In the genomic region with DNA sequence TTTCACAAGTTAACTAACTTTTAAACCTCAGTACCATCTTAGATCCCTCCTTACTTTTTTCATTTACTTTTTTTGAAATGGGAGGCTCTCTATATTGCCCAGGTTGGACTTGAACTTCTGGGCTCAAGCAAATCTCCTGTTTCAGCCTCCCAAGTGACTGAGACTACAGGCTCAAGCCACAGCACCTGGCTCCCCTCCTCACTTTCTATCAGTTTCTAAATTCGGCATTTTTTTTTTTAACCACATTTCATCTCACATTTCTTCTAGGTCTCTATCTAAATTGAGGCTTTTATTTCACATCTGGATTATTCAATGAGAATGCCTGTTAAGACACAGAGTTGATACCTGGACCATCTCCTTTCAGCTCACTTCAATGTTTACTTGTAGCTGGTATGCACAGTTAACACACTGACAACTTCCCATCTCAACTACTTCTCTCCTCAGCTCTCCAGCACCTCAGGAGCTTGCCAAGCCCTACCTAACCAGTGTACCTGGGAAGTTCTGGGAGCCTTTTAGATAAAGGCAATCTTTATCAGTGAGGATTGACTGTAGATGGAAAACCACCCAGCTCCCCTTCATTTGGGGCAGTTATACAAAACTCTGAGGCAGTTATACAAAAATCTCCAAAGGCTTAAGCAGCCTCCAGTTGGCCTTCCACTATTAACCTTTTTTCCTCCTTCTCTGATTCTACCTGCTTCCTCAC, we compare ENCODE assay signal across 15 cellular contexts. TPM values are rescaled to one million over a fixed set of nuclear protein-coding genes. Genes with fewer than 3 reads are reported as not detected.
DNase-seq lines count a peak whose midpoint lies in the region; ATAC-seq, FAIRE-seq and TF ChIP-seq lines count a peak whose summit lies in the region.
"Had no signal": no experiment of that assay in that cellular context is flagged by ENCODE, and none has a peak within 500 bp of the region (broad histone marks: within the 10 kb centered on the region; RNA-seq: fewer than 3 reads in every experiment).

No MANE protein-coding gene starts in this region.

- FAIRE-seq in GM12891 (lab: Jason Lieb, UNC), result peak; percentile 51
- FAIRE-seq: endometrium, keratinocyte had no signal

- no peak for TF ChIP-seq POLR2A in GM12891 (IDR thresholded peaks at IDR 0.05; ENCODE audit: low read depth, low read length)

- H3K36me3 Mint-ChIP-seq in T-helper 17 cell (ENCODE audit: low read depth), result peaks cover 2% of the 10 kb centered on the region

- H4K20me1 ChIP-seq in BLaER1, result peaks cover 81% of the 10 kb centered on the region
- H4K20me1 ChIP-seq in hepatocyte (ENCODE audit: insufficient read depth, poor library complexity, severe bottlenecking), result peaks cover 59% of the 10 kb centered on the region

- peaks cover 35% of the 10 kb centered on the region for H3K4me1 Mint-ChIP-seq in T-helper 17 cell

- peak overlapping the region; percentile 69 for H3K4me3 Mint-ChIP-seq in T-helper 17 cell

- H3K4me2 ChIP-seq in BLaER1 (peak overlapping the region; percentile 85), hepatocyte (peak overlapping the region; percentile 70)

- H3K4me1 ChIP-seq in BLaER1 (peaks cover 38% of the 10 kb centered on the region), hepatocyte (ENCODE audit: insufficient read depth) (peaks cover 12% of the 10 kb centered on the region)

- H3K27me3 Mint-ChIP-seq in T-helper 17 cell, result no peaks in the 10 kb centered on the region

- H3K36me3 ChIP-seq in BLaER1 (peaks cover 18% of the 10 kb centered on the region), hepatocyte (replicated peaks; ENCODE audit: insufficient read depth, low read depth) (no peaks in the 10 kb centered on the region), brain microvascular endothelial cell (replicated peaks) (peaks cover 4% of the 10 kb centered on the region)
- H3K36me3 ChIP-seq: gastroesophageal sphincter had no signal

- no peaks in the 10 kb centered on the region for H3K9me2 ChIP-seq in hepatocyte (replicated peaks; ENCODE audit: insufficient read depth)

- H3K4me3 ChIP-seq in BLaER1, result no peak overlapping the region
- no peak overlapping the region for H3K4me3 ChIP-seq in hepatocyte
- no peak overlapping the region for H3K4me3 ChIP-seq in brain microvascular endothelial cell (ENCODE audit: low read depth, low read length)
- H3K4me3 ChIP-seq: gastroesophageal sphincter had no signal

- DNase-seq in GM12891 (ENCODE audit: insufficient read length, low spot score) (no peak), T-helper 17 cell (no peak), hepatocyte (ENCODE audit: low spot score) (no peak), RPMI8226 (no peak), mucosa of gallbladder (ENCODE audit: low spot score) (no peak), brain microvascular endothelial cell (no peak), germinal center (ENCODE audit: low spot score) (no peak)
- DNase-seq: H7; NK-92 treated with Interleukin-12 subunit alpha and Interleukin-12 subunit beta, amount 100 ng/mL, for 24 hours; stimulated activated CD4-positive, alpha-beta T cell treated with anti-CD3 and anti-CD28 coated beads, Interleukin-2, amount 100 ng/mL, for 24 hours; WERI-Rb-1 had no signal

- H3K27ac ChIP-seq in BLaER1 (no peak overlapping the region), hepatocyte (no peak overlapping the region), brain microvascular endothelial cell (no peak overlapping the region)
- H3K27ac ChIP-seq: WERI-Rb-1 had no signal

- H3K9ac ChIP-seq in BLaER1, result no peak overlapping the region

- peak overlapping the region; percentile 94 for H3K27ac Mint-ChIP-seq in T-helper 17 cell

- in situ Hi-C loops in brain microvascular endothelial cell (cut with HindIII; ENCODE audit: low pct_ligation_motif_present, low sequenced_read_pairs), result no loop called here

- no peak overlapping the region for H2AFZ ChIP-seq in hepatocyte

- H3K27me3 ChIP-seq in BLaER1 (no peaks in the 10 kb centered on the region), hepatocyte (no peaks in the 10 kb centered on the region), brain microvascular endothelial cell (replicated peaks) (no peaks in the 10 kb centered on the region)
- H3K27me3 ChIP-seq: gastroesophageal sphincter had no signal

- 95% methylated on average over 1 of the region's 1 CpG for WGBS in hepatocyte (ENCODE audit: low lambda C conversion rate, missing lambda C conversion rate)

- H3K79me2 ChIP-seq in hepatocyte, result peaks cover 82% of the 10 kb centered on the region

- no peak for TF ChIP-seq CTCF in hepatocyte (IDR thresholded peaks at IDR 0.05; ENCODE audit: poor library complexity)
- TF ChIP-seq CTCF in brain microvascular endothelial cell (IDR thresholded peaks at IDR 0.05; ENCODE audit: low read depth, low read length, missing control alignments), result no peak

- no peak for ATAC-seq in T-helper 17 cell
- ATAC-seq: gastroesophageal sphincter had no signal

- H3K9me3 ChIP-seq in BLaER1, result peaks cover 14% of the 10 kb centered on the region; the same call in 1 of the 2 replicates
- no peaks in the 10 kb centered on the region for H3K9me3 ChIP-seq in T-helper 17 cell (ENCODE audit: control insufficient read depth, low read length, poor library complexity, severe bottlenecking)
- no peaks in the 10 kb centered on the region for H3K9me3 ChIP-seq in hepatocyte (ENCODE audit: low read depth)
- H3K9me3 ChIP-seq: gastroesophageal sphincter had no signal

TF ChIP-seq in GM12891, 5 proteins besides CTCF, POLR2A, EP300 and RAD21:
- TF ChIP-seq PAX5 (IDR thresholded peaks at IDR 0.05; ENCODE audit: insufficient read depth, low read length, severe bottlenecking), result no peak
- TF ChIP-seq POLR2AphosphoS5 (IDR thresholded peaks at IDR 0.05; ENCODE audit: low read depth, low read length), result no peak
- no peak for TF ChIP-seq SPI1 (IDR thresholded peaks at IDR 0.05; ENCODE audit: low read depth, low read length)
- no peak for TF ChIP-seq POU2F2 (IDR thresholded peaks at IDR 0.05; ENCODE audit: low read depth, low read length)
- TF ChIP-seq TAF1 (IDR thresholded peaks at IDR 0.05; ENCODE audit: low read depth, low read length), result no peak

RNA-seq across cellular contexts. Expression of a gene that starts 3.4 kb away (rescaled TPM):
- 12.8 TPM for polyA plus RNA-seq in GM12891 (2012; ENCODE audit: low read depth, missing spikeins)
- 10 to 100 TPM; 59.1 to 66.9 TPM for total RNA-seq in T-helper 17 cell
- 68.0 and 81.5 TPM in 2 replicates for total RNA-seq in hepatocyte
- polyA plus RNA-seq in hepatocyte, result 36.3 and 37.2 TPM in 2 replicates
- 61.1 TPM for total RNA-seq in mucosa of gallbladder

RNA-seq across cellular contexts. Expression of a gene that starts 23.2 kb away (rescaled TPM):
- 1.7 TPM for polyA plus RNA-seq in GM12891 (2012; ENCODE audit: low read depth, missing spikeins)
- total RNA-seq in T-helper 17 cell (10 to 100 TPM; 11.8 to 14.7 TPM), hepatocyte (17.9 and 18.1 TPM in 2 replicates), mucosa of gallbladder (22.4 TPM)
- 8.8 and 8.9 TPM in 2 replicates for polyA plus RNA-seq in hepatocyte
